ENCODE assay signal across 21 cellular contexts in genomic region chr12:12156116-12156515, GRCh38.
"Had no signal": no experiment of that assay in that cellular context is flagged by ENCODE, and none has a peak within 500 bp of the region (broad histone marks: within the 10 kb centered on the region; RNA-seq: fewer than 3 reads in every experiment).

No MANE protein-coding gene starts in this region.

- ATAC-seq: activated CD4-positive, CD25-positive, alpha-beta regulatory T cell treated with anti-CD3 and anti-CD28 coated beads, Interleukin-2, amount 50 U/mL, for 24 hours; activated CD8-positive, alpha-beta T cell treated with anti-CD3 and anti-CD28 coated beads, Interleukin-2, amount 10 ng/mL, durations not matched to agents 7 days and 5 days; body of pancreas; left cardiac atrium; natural killer cell treated with Interleukin-12 subunit alpha and Interleukin-12 subunit beta and Interleukin-15 and Interleukin-18, amount 100 ng/mL, for 72 hours; stimulated activated effector memory CD8-positive, alpha-beta T cell treated with anti-CD3 and anti-CD28 coated beads, Interleukin-12 subunit alpha, Interleukin-12 subunit beta, amount 100 ng/mL, for 72 hours had no signal

- H3K4me3 ChIP-seq: body of pancreas, dorsolateral prefrontal cortex, lower lobe of right lung, sigmoid colon, testis had no signal

- H3K4me1 ChIP-seq: body of pancreas, testis had no signal

- DNase-seq: activated CD4-positive, alpha-beta T cell treated with anti-CD3 and anti-CD28 coated beads, Interleukin-2, amount 10 ng/mL, durations not matched to agents 7 days and 5 days; activated CD8-positive, alpha-beta T cell treated with anti-CD3 and anti-CD28 coated beads, Interleukin-2, amount 10 ng/mL, durations not matched to agents 7 days and 5 days; activated naive CD4-positive, alpha-beta T cell treated with Interleukin-2 at 50 U/mL for 16 hours; activated naive CD8-positive, alpha-beta T cell treated with anti-CD3 and anti-CD28 coated beads, Interleukin-2, amount 10 ng/mL, durations not matched to agents 7 days and 5 days; activated T-cell treated with anti-CD3 and anti-CD28 coated beads, Interleukin-2, amount 50 U/mL, for 24 hours; amygdala; body of pancreas; caudate nucleus; dorsolateral prefrontal cortex; foreskin melanocyte; glutamatergic neuron; hippocampal formation; left cardiac atrium; lower lobe of right lung; sigmoid colon; stimulated activated CD4-positive, alpha-beta T cell treated with anti-CD3 and anti-CD28 coated beads, Interleukin-4, amount 100 ng/mL, for 24 hours; testis had no signal

- FAIRE-seq: islet of Langerhans had no signal

- H3K9me3 ChIP-seq: body of pancreas, lower lobe of right lung, sigmoid colon, testis had no signal

- H3K27me3 ChIP-seq: body of pancreas, dorsolateral prefrontal cortex, sigmoid colon, testis had no signal

- H3K27ac ChIP-seq: body of pancreas, lower lobe of right lung, sigmoid colon, testis had no signal
